In the genomic region with DNA sequence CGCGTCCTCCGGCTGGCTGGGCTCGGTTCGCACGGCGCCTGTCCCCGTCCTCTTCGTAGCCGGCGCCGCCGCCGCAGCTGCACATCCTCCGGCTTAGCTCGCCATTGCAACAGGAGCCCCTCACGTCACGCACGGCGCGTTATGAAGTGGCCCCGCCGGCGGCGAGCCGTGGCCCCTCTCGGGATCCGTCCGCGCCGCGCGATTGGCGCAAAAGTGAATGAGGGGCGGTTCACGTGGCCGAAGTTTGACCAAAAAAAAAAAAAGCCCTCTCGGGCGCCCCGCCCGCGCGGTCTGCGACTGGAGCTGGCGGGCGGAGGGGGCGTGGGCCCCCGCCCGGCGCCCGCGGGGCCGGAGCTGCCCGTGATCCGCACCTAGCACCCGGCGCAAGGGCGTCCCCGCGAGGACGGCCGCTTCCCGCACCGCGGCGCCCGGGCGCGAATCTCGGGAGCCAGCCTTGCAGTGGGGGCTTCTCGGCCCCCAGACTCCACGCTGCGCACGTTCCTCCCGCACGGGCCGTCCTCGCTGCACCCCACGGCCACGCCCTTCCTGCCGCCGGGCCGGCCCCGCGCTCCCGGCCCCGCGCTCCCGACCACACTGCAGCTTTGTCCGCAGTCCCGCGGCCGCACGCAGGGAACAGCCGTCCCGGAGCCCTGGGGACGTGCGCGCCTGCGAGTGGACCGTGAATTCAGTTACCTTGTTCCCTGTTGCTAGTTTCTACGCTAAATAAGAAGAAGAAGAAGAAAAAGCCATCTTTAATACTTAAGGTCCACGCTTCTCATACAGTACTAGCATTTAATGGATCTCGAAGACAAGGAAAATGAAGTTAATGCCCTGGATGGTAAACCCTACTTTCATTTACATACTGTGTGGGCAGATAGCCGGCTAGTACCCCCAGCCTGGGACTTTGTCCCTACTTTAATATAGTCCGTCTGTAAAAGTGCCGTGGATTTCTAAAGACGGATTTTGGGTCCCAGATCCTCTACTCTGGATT, we compare ENCODE assay signal across 8 cellular contexts. TPM values are rescaled to one million over a fixed set of nuclear protein-coding genes. Genes with fewer than 3 reads are reported as not detected.
DNase-seq lines count a peak whose midpoint lies in the region; ATAC-seq and TF ChIP-seq lines count a peak whose summit lies in the region.

A gene with protein sequence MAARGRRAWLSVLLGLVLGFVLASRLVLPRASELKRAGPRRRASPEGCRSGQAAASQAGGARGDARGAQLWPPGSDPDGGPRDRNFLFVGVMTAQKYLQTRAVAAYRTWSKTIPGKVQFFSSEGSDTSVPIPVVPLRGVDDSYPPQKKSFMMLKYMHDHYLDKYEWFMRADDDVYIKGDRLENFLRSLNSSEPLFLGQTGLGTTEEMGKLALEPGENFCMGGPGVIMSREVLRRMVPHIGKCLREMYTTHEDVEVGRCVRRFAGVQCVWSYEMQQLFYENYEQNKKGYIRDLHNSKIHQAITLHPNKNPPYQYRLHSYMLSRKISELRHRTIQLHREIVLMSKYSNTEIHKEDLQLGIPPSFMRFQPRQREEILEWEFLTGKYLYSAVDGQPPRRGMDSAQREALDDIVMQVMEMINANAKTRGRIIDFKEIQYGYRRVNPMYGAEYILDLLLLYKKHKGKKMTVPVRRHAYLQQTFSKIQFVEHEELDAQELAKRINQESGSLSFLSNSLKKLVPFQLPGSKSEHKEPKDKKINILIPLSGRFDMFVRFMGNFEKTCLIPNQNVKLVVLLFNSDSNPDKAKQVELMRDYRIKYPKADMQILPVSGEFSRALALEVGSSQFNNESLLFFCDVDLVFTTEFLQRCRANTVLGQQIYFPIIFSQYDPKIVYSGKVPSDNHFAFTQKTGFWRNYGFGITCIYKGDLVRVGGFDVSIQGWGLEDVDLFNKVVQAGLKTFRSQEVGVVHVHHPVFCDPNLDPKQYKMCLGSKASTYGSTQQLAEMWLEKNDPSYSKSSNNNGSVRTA (minus strand): TSS at position 219 of the 991 bp plus-strand sequence. CDS start 592 bp downstream, outside the sequence.

- intact Hi-C loops in mucosa of descending colon (cut with DNase I, micrococcal nuclease), result loop anchor here in 1 of 2 donors (10.0 kb wide), 1 partner anchor 337 kb away; a partner anchor contains a TSS

- H3K4me3 ChIP-seq in HL-60 (replicated peaks; ENCODE audit: insufficient read depth, low read length), result peak within 1 kb of the TSS; percentile 85
- H3K4me3 ChIP-seq in OCI-LY3 (ENCODE audit: low read length), result peak within 1 kb of the TSS; percentile 94
- peak within 1 kb of the TSS; percentile 46 for H3K4me3 ChIP-seq in mucosa of descending colon

- H3K27ac ChIP-seq in HL-60 (replicated peaks) (peak within 1 kb of the TSS; percentile 79), OCI-LY3 (ENCODE audit: low read length) (no peak within 1 kb of the TSS)

- peak within 1 kb of the TSS; percentile 96 for H3K4me2 ChIP-seq in OCI-LY3 (ENCODE audit: low read length)

- peaks cover 26% of the 10 kb centered on the region for H3K79me2 ChIP-seq in OCI-LY3 (ENCODE audit: low read length)

- DNase-seq in CMK (ENCODE audit: low read depth) (peak; percentile 83), HL-60 (ENCODE audit: low read depth in 1 of 2, low spot score in 1 of 2) (peak; percentile 86 to 91), activated T-cell treated with anti-CD3 and anti-CD28 coated beads for 1 hour (ENCODE audit: low read depth) (peak; percentile 76), epidermal melanocyte (ENCODE audit: insufficient read length, low spot score) (peak; percentile 90), mucosa of descending colon (peak; percentile 90 to 94 (median 93))
- DNase-seq in stimulated activated CD8-positive, alpha-beta memory T cell treated with anti-CD3 and anti-CD28 coated beads, Interleukin-4, amount 100 ng/mL, for 1 hour (ENCODE audit: low read depth in 2 of 2, low spot score in 1 of 2), result peak; percentile 68 to 73

- peak within 1 kb of the TSS; percentile 87 for H2AFZ ChIP-seq in OCI-LY3 (ENCODE audit: low read depth, low read length)

- H3K36me3 ChIP-seq in OCI-LY3 (replicated peaks; ENCODE audit: low read depth, low read length) (no peaks in the 10 kb centered on the region), mucosa of descending colon (ENCODE audit: low read depth) (no peaks in the 10 kb centered on the region)

- H3K4me1 ChIP-seq in OCI-LY3 (ENCODE audit: low read length) (peaks cover 17% of the 10 kb centered on the region), mucosa of descending colon (ENCODE audit: low read depth) (peaks cover 8% of the 10 kb centered on the region)

- H3K9me3 ChIP-seq in OCI-LY3 (ENCODE audit: insufficient read depth, low read length) (no peaks in the 10 kb centered on the region), mucosa of descending colon (no peaks in the 10 kb centered on the region)

- H3K27me3 ChIP-seq in HL-60 (ENCODE audit: insufficient read depth, poor library complexity, severe bottlenecking) (no peaks in the 10 kb centered on the region), OCI-LY3 (ENCODE audit: low read depth, low read length) (peaks cover 40% of the 10 kb centered on the region)

- peak within 1 kb of the TSS; percentile 64 for H3K9ac ChIP-seq in OCI-LY3 (ENCODE audit: low read length)

- H4K20me1 ChIP-seq in OCI-LY3 (ENCODE audit: insufficient read depth, low read length), result peaks cover 22% of the 10 kb centered on the region

- TF ChIP-seq CTCF in HL-60 (IDR thresholded peaks at IDR 0.05; ENCODE audit: insufficient read depth, low read length) (no peak), OCI-LY3 (IDR thresholded peaks at IDR 0.05; ENCODE audit: low read depth, low read length) (no peak), mucosa of descending colon (IDR thresholded peaks at IDR 0.05) (no peak)

- peak; percentile 69 for ATAC-seq in GM19455 (IDR thresholded peaks at IDR 0.05; ENCODE audit: unreplicated experiment)
- peak; percentile 90 for ATAC-seq in mucosa of descending colon

RNA-seq across cellular contexts. Expression of the gene that starts here (rescaled TPM):
- 10 to 100 TPM in 2 of 3 donors, 1 to 10 TPM in 1; 7.7 to 15.5 (median 12.6) TPM for total RNA-seq in mucosa of descending colon
